In genomic region chr5:15393146-15393545, GRCh38 we compare ENCODE assay signal across 15 cellular contexts.
A peak's percentile ranks its signal among the peaks of the same experiment; 100 is the strongest.
DNase-seq lines count a peak whose midpoint lies in the region; ATAC-seq and TF ChIP-seq lines count a peak whose summit lies in the region.
"Had no signal": no experiment of that assay in that cellular context is flagged by ENCODE, and none has a peak within 500 bp of the region (broad histone marks: within the 10 kb centered on the region; RNA-seq: fewer than 3 reads in every experiment).

No MANE protein-coding gene starts in this region.

- TF ChIP-seq CTCF in choroid plexus epithelial cell (conservative IDR thresholded peaks at IDR 0.05; ENCODE audit: low read depth, low read length) = no peak

- no peak for ATAC-seq in HG03095 (IDR thresholded peaks at IDR 0.05; ENCODE audit: unreplicated experiment)
- ATAC-seq: CD8-positive, alpha-beta T cell had no signal

- DNase-seq in choroid plexus epithelial cell (ENCODE audit: low read depth) (peak; percentile 57), fibroblast of gingiva (ENCODE audit: low read depth) (peak; percentile 5), iris pigment epithelial cell (ENCODE audit: low read depth) (peak; percentile 34), T-helper 1 cell (no peak), iPS-NIHi11 (ENCODE audit: low spot score) (no peak)
- DNase-seq: Caco-2; CD4-positive, CD25-positive, alpha-beta regulatory T cell; CD8-positive, alpha-beta T cell; DMS153; DND-41; GOT3; HFFc6 had no signal

- H3K4me3 ChIP-seq in choroid plexus epithelial cell (ENCODE audit: low read depth, low read length) = no peak overlapping the region
- H3K4me3 ChIP-seq: BLaER1, HAP-1 had no signal

Comparison
In these comparisons a context has a peak if more than half of its experiments do, and no peak if none do; other contexts are left out.
1. DNase-seq: peak in choroid plexus epithelial cell (single experiment), fibroblast of gingiva (single experiment) and iris pigment epithelial cell (single experiment); none in T-helper 1 cell (0 of 5) and iPS-NIHi11 (single experiment).